Comparison of ENCODE assay signal across 15 cellular contexts in the genomic region with DNA sequence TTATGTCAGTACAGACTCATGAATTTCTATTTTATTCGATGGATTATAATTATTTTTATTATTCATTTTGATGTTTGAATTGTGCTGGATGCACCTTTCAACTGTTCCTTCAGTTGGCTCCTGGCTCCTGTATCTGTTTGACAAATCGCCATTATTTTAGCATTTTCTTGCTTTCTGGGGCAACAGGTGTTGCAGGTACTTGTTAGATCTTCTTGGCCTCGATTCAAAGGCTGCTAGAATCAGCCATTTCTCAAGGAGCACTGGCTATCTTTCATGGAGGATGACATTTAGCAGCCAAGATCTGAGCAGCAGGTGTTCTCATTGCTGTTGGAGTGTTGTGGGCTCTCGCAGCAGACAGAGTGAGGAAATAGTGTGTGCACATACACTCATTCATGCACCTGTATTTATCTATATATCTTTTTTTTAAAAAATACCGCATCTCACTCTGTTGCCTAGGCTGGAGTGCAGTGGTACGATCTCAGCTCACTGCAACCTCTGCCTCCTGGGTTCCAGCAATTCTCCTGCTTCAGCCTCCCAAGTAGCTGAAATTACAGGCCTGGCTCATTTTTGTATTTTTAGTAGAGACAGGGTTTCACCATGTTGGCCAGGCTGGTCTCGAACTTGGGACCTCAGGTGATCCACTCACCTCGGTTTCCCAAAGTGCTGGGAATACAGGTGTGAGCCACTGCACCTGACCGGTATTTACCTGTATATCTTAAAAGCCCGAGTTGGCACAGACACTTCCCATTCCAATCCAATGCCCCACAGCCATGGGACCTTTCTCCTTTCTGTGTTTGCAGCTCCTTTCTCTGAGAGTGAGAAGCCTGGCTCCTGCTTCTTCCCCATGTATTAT. TPM values are rescaled to one million over a fixed set of nuclear protein-coding genes. Genes with fewer than 3 reads are reported as not detected.
DNase-seq lines count a peak whose midpoint lies in the region; ATAC-seq lines count a peak whose summit lies in the region.
"Had no signal": no experiment of that assay in that cellular context is flagged by ENCODE, and none has a peak within 500 bp of the region (broad histone marks: within the 10 kb centered on the region; RNA-seq: fewer than 3 reads in every experiment).

No MANE protein-coding gene starts in this region.

- intact Hi-C loops in activated CD4-positive, alpha-beta memory T cell treated with anti-CD3 and anti-CD28 coated beads for 36 hours (cut with micrococcal nuclease) = no loop called here

- no peak for DNase-seq in stimulated activated naive CD8-positive, alpha-beta T cell treated with anti-CD3 and anti-CD28 coated beads, Interleukin-15, Interleukin-2, amounts not matched to agents 100 U/mL and 50 U/mL, for 24 hours
- DNase-seq in T-helper 17 cell = no peak
- no peak for DNase-seq in naive B cell
- no peak for DNase-seq in SKM-1 (lab: John Stamatoyannopoulos, UW; ENCODE audit: unreplicated experiment)
- DNase-seq in COLO829 (ENCODE audit: low spot score) = no peak
- DNase-seq in activated CD4-positive, alpha-beta memory T cell treated with anti-CD3 and anti-CD28 coated beads for 36 hours = no peak
- DNase-seq: activated CD4-positive, alpha-beta T cell treated with anti-CD3 and anti-CD28 coated beads, Interleukin-2, amount 50 U/mL, for 48 hours; activated T-cell treated with anti-CD3 and anti-CD28 coated beads, Interleukin-2, amount 50 U/mL, for 48 hours; GF-D8; hippocampal formation; nucleus accumbens; right cardiac atrium; RPMI8226 had no signal

- no peak for ATAC-seq in stimulated activated naive CD8-positive, alpha-beta T cell treated with anti-CD3 and anti-CD28 coated beads, Interleukin-15, Interleukin-2, amounts not matched to agents 100 U/mL and 50 U/mL, for 24 hours
- ATAC-seq in T-helper 17 cell = no peak
- no peak for ATAC-seq in naive B cell (ENCODE audit: low read depth in 2 of 2)
- ATAC-seq in HG03097 (IDR thresholded peaks at IDR 0.05; ENCODE audit: low FRiP score, unreplicated experiment) = no peak
- ATAC-seq: right cardiac atrium had no signal

- H3K4me3 Mint-ChIP-seq in stimulated activated naive CD8-positive, alpha-beta T cell treated with anti-CD3 and anti-CD28 coated beads, Interleukin-15, Interleukin-2, amounts not matched to agents 100 ng/mL and 50 ng/mL, for 24 hours = no peak overlapping the region
- no peak overlapping the region for H3K4me3 Mint-ChIP-seq in T-helper 17 cell
- H3K4me3 Mint-ChIP-seq in naive B cell = peak overlapping the region in 2 of 8 donors; percentile 13 to 48
- no peak overlapping the region for H3K4me3 Mint-ChIP-seq in activated CD4-positive, alpha-beta memory T cell treated with anti-CD3 and anti-CD28 coated beads for 36 hours

- POLR2A ChIA-PET in activated CD4-positive, alpha-beta memory T cell treated with anti-CD3 and anti-CD28 coated beads for 36 hours (lab: Charles Lee) = no interaction called here

- H3K36me3 Mint-ChIP-seq in stimulated activated naive CD8-positive, alpha-beta T cell treated with anti-CD3 and anti-CD28 coated beads, Interleukin-15, Interleukin-2, amounts not matched to agents 100 ng/mL and 50 ng/mL, for 24 hours (ENCODE audit: low read depth) = peaks cover 11% of the 10 kb centered on the region
- H3K36me3 Mint-ChIP-seq in T-helper 17 cell (ENCODE audit: low read depth) (peaks cover 2% of the 10 kb centered on the region), naive B cell (no peaks in the 10 kb centered on the region)
- no peaks in the 10 kb centered on the region for H3K36me3 Mint-ChIP-seq in activated CD4-positive, alpha-beta memory T cell treated with anti-CD3 and anti-CD28 coated beads for 36 hours

- H3K27me3 Mint-ChIP-seq in stimulated activated naive CD8-positive, alpha-beta T cell treated with anti-CD3 and anti-CD28 coated beads, Interleukin-15, Interleukin-2, amounts not matched to agents 100 ng/mL and 50 ng/mL, for 24 hours = no peaks in the 10 kb centered on the region
- no peaks in the 10 kb centered on the region for H3K27me3 Mint-ChIP-seq in T-helper 17 cell
- no peaks in the 10 kb centered on the region for H3K27me3 Mint-ChIP-seq in naive B cell
- H3K27me3 Mint-ChIP-seq in activated CD4-positive, alpha-beta memory T cell treated with anti-CD3 and anti-CD28 coated beads for 36 hours = no peaks in the 10 kb centered on the region

- H3K9me3 ChIP-seq in T-helper 17 cell (ENCODE audit: control insufficient read depth, low read length, poor library complexity, severe bottlenecking) = no peaks in the 10 kb centered on the region

- peaks cover 62% of the 10 kb centered on the region for H3K4me1 Mint-ChIP-seq in stimulated activated naive CD8-positive, alpha-beta T cell treated with anti-CD3 and anti-CD28 coated beads, Interleukin-15, Interleukin-2, amounts not matched to agents 100 ng/mL and 50 ng/mL, for 24 hours (ENCODE audit: low read depth)
- H3K4me1 Mint-ChIP-seq in T-helper 17 cell = peaks cover 42% of the 10 kb centered on the region
- H3K4me1 Mint-ChIP-seq in naive B cell = peaks cover 49 to 85% (median 57%) of the 10 kb centered on the region in 3 donors
- H3K4me1 Mint-ChIP-seq in activated CD4-positive, alpha-beta memory T cell treated with anti-CD3 and anti-CD28 coated beads for 36 hours (ENCODE audit: low read depth) = peaks cover 57% of the 10 kb centered on the region

- H3K27ac Mint-ChIP-seq in stimulated activated naive CD8-positive, alpha-beta T cell treated with anti-CD3 and anti-CD28 coated beads, Interleukin-15, Interleukin-2, amounts not matched to agents 100 ng/mL and 50 ng/mL, for 24 hours = peak overlapping the region; percentile 55
- H3K27ac Mint-ChIP-seq in T-helper 17 cell = peak overlapping the region; percentile 75
- H3K27ac Mint-ChIP-seq in naive B cell = peak overlapping the region; percentile 86 to 92 (median 90)
- no peak overlapping the region for H3K27ac Mint-ChIP-seq in activated CD4-positive, alpha-beta memory T cell treated with anti-CD3 and anti-CD28 coated beads for 36 hours

- CTCF ChIA-PET in activated CD4-positive, alpha-beta memory T cell treated with anti-CD3 and anti-CD28 coated beads for 36 hours (lab: Charles Lee) = no interaction called here

- no peaks in the 10 kb centered on the region for H3K9me3 Mint-ChIP-seq in stimulated activated naive CD8-positive, alpha-beta T cell treated with anti-CD3 and anti-CD28 coated beads, Interleukin-15, Interleukin-2, amounts not matched to agents 100 ng/mL and 50 ng/mL, for 24 hours
- H3K9me3 Mint-ChIP-seq in naive B cell = no peaks in the 10 kb centered on the region
- no peaks in the 10 kb centered on the region for H3K9me3 Mint-ChIP-seq in activated CD4-positive, alpha-beta memory T cell treated with anti-CD3 and anti-CD28 coated beads for 36 hours

RNA-seq across cellular contexts. Expression of a gene that starts 52.3 kb away (rescaled TPM):
- total RNA-seq in T-helper 17 cell = 100 to 1,000 TPM; 163 to 184 TPM
- polyA plus RNA-seq in naive B cell (ENCODE audit: low read depth in 6 of 6) = 100 to 1,000 TPM in 4 of 6 donors, 10 to 100 TPM in 2; 56.8 to 230 (median 102) TPM
- 10 to 100 TPM; 52.4 to 54.9 TPM for total RNA-seq in activated CD4-positive, alpha-beta memory T cell treated with anti-CD3 and anti-CD28 coated beads for 36 hours
